Comparison of ENCODE assay signal across 2 cellular contexts in the genomic region with DNA sequence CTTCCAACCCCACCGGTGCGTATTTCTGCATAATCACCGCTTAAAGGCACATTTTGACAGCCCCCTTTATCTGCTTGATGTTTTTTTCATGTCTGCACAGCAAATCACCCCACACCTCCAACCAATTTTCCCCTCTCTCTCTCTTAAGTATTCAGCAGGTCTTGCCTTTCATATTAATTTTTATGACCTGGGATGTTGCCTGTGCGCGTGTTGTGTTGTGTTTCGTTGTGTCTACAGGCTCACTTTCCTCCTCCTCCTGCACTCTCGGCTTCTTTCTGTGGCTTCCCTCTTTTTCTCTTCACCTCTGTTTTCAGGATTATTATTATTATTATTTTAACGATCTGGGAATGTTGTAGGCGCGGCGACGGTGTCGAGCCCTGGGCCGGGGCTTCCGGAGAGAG.
TF ChIP-seq lines count a peak whose summit lies in the region.

No MANE protein-coding gene starts in this region.

TF ChIP-seq in SK-N-SH, 30 proteins besides CTCF, POLR2A, EP300 and RAD21 (continued from another document):
- no peak for TF ChIP-seq MAX (IDR thresholded peaks at IDR 0.05; ENCODE audit: low read depth)

TF ChIP-seq in SK-N-SH treated with all-trans-retinoic acid at 6 μM for 48 hours, 23 proteins besides CTCF, POLR2A, EP300 and RAD21 (continued from another document):
- no peak for TF ChIP-seq POU6F1 (CRISPR knock-in tag; IDR thresholded peaks at IDR 0.05; ENCODE audit: borderline replicate concordance, low read depth)
- TF ChIP-seq ISL1 (CRISPR knock-in tag; IDR thresholded peaks at IDR 0.05): no peak
- TF ChIP-seq ESRRG (CRISPR knock-in tag; IDR thresholded peaks at IDR 0.05): no peak
- no peak for TF ChIP-seq CSDC2 (CRISPR knock-in tag; IDR thresholded peaks at IDR 0.05)
- TF ChIP-seq CSRNP3 (CRISPR knock-in tag; IDR thresholded peaks at IDR 0.05): no peak
- TF ChIP-seq ZFP30 (CRISPR knock-in tag; IDR thresholded peaks at IDR 0.05): no peak
- no peak for TF ChIP-seq ZNF70 (CRISPR knock-in tag; IDR thresholded peaks at IDR 0.05)
- TF ChIP-seq ZC3H10 (CRISPR knock-in tag; IDR thresholded peaks at IDR 0.05): no peak
- TF ChIP-seq ZNF565 (CRISPR knock-in tag; conservative IDR thresholded peaks at IDR 0.05; ENCODE audit: low read depth): no peak
- no peak for TF ChIP-seq TCF4 (CRISPR knock-in tag; IDR thresholded peaks at IDR 0.05; ENCODE audit: borderline replicate concordance)
- TF ChIP-seq CREB5 (CRISPR knock-in tag; IDR thresholded peaks at IDR 0.05; ENCODE audit: low read depth): no peak
- TF ChIP-seq TOX (CRISPR knock-in tag; IDR thresholded peaks at IDR 0.05; ENCODE audit: borderline replicate concordance): no peak
